24 cellular contexts compared by ENCODE assay signal in genomic region chr2:221494556-221494955, GRCh38.
DNase-seq lines count a peak whose midpoint lies in the region; ATAC-seq, FAIRE-seq and TF ChIP-seq lines count a peak whose summit lies in the region.
"Had no signal": no experiment of that assay in that cellular context is flagged by ENCODE, and none has a peak within 500 bp of the region (broad histone marks: within the 10 kb centered on the region; RNA-seq: fewer than 3 reads in every experiment).

No MANE protein-coding gene starts in this region.

- H3K36me3 ChIP-seq in endothelial cell of umbilical vein (ENCODE audit: control insufficient read depth in 2 of 2, extremely low read depth in 1 of 2, insufficient read depth in 2 of 2, low read length in 2 of 2): peaks cover 0 to 2% of the 10 kb centered on the region in 2 experiments
- H3K36me3 ChIP-seq: brain microvascular endothelial cell, tibial artery had no signal

- no peak overlapping the region for H3K27ac ChIP-seq in endothelial cell of umbilical vein (ENCODE audit: insufficient read depth, low read depth, low read length)
- H3K27ac ChIP-seq: brain microvascular endothelial cell, tibial artery had no signal

- H3K4me2 ChIP-seq in endothelial cell of umbilical vein (ENCODE audit: insufficient read depth, low read length): no peak overlapping the region
- H3K4me2 ChIP-seq: smooth muscle cell had no signal

- dilution Hi-C loops in endothelial cell of umbilical vein (cut with MboI; ENCODE audit: extremely low pct_ligation_motif_present, low sequenced_read_pairs): no loop called here

- H2AFZ ChIP-seq in endothelial cell of umbilical vein (ENCODE audit: low read depth, low read length): no peak overlapping the region

- POLR2A ChIA-PET in endothelial cell of umbilical vein (lab: Charles Lee): no interaction called here

- peak; percentile 16 for DNase-seq in GM03348 (ENCODE audit: low spot score)
- DNase-seq in NCI-H460 (ENCODE audit: extremely low read depth, low read depth): peak; percentile 36
- no peak for DNase-seq in endothelial cell of umbilical vein (ENCODE audit: low read depth, low spot score)
- DNase-seq in renal cortical epithelial cell (ENCODE audit: low read depth): peak; percentile 11
- no peak for DNase-seq in stimulated activated naive CD4-positive, alpha-beta T cell treated with Interleukin-2 at 50 U/mL for 16 hours (lab: John Stamatoyannopoulos, UW)
- DNase-seq in RCC 7860 (ENCODE audit: low spot score): no peak
- DNase-seq: activated CD4-positive, alpha-beta T cell treated with anti-CD3 and anti-CD28 coated beads, Interleukin-2, amount 10 ng/mL, durations not matched to agents 24 days and 14 days; activated effector memory CD4-positive, alpha-beta T cell treated with Interleukin-2 at 50 U/mL for 16 hours; activated naive CD8-positive, alpha-beta T cell treated with anti-CD3 and anti-CD28 coated beads, Interleukin-2, amount 50 U/mL, for 24 hours; brain microvascular endothelial cell; CD4-positive, alpha-beta memory T cell; HCEC 1CT; Kasumi-1; mesenchymal stem cell; NCI-H2107; NCI-H524 treated with DMSO at 0.1 percent for 48 hours; SHP77 treated with DMSO at 0.1 percent for 48 hours; stimulated activated CD4-positive, alpha-beta T cell treated with anti-CD3 and anti-CD28 coated beads, Interleukin-4, amount 100 ng/mL, for 1 hour; T-cell; tibial artery had no signal

- no peaks in the 10 kb centered on the region for H3K27me3 ChIP-seq in endothelial cell of umbilical vein (ENCODE audit: control insufficient read depth in 2 of 2, insufficient read depth in 2 of 2, low read length in 2 of 2)
- H3K27me3 ChIP-seq: brain microvascular endothelial cell, tibial artery had no signal

- TF ChIP-seq CTCF in endothelial cell of umbilical vein (IDR thresholded peaks at IDR 0.05; ENCODE audit: extremely low read depth in 1 of 2, insufficient read depth in 1 of 2, low read depth in 1 of 2, low read length in 2 of 2): no peak

- ATAC-seq in GM21528 (IDR thresholded peaks at IDR 0.05; ENCODE audit: low FRiP score, unreplicated experiment): no peak
- ATAC-seq: activated naive CD8-positive, alpha-beta T cell treated with anti-CD3 and anti-CD28 coated beads, Interleukin-2, amount 50 U/mL, for 24 hours; natural killer cell treated with Interleukin-12 subunit alpha and Interleukin-12 subunit beta and Interleukin-15 and Interleukin-18, amount 100 ng/mL, for 72 hours; T-cell had no signal

- intact Hi-C loops in endothelial cell of umbilical vein (cut with micrococcal nuclease): no loop called here

- no peak overlapping the region for H3K9ac ChIP-seq in endothelial cell of umbilical vein (replicated peaks; ENCODE audit: extremely low read depth, insufficient read depth, low read length)

- CTCF ChIA-PET in endothelial cell of umbilical vein (lab: Charles Lee): interaction anchor here (1.0 to 1.4 kb wide), 6 partner anchors 10 to 54 kb away, joined by 3 to 4 read pairs (median 3); no protein-coding TSS in a partner anchor

- no peaks in the 10 kb centered on the region for H4K20me1 ChIP-seq in endothelial cell of umbilical vein (replicated peaks; ENCODE audit: control insufficient read depth, extremely low read depth, insufficient read depth, low read length)

- H3K4me3 ChIP-seq in endothelial cell of umbilical vein (replicated peaks in 1 of 3; ENCODE audit: insufficient read depth in 1 of 3, low read depth in 1 of 3, low read length in 3 of 3): no peak overlapping the region
- H3K4me3 ChIP-seq: smooth muscle cell, tibial artery had no signal

- no peaks in the 10 kb centered on the region for H3K9me1 ChIP-seq in endothelial cell of umbilical vein (replicated peaks; ENCODE audit: control insufficient read depth, extremely low read depth, insufficient read depth, low read length)

- no peaks in the 10 kb centered on the region for H3K79me2 ChIP-seq in endothelial cell of umbilical vein (ENCODE audit: control insufficient read depth, insufficient read depth, low read length)

- H3K9me3 ChIP-seq in endothelial cell of umbilical vein (replicated peaks; ENCODE audit: control insufficient read depth, insufficient read depth, low read length): no peaks in the 10 kb centered on the region
- H3K9me3 ChIP-seq: tibial artery had no signal

- peaks cover 3% of the 10 kb centered on the region for H3K4me1 ChIP-seq in endothelial cell of umbilical vein (ENCODE audit: control insufficient read depth, extremely low read depth, insufficient read depth, low read length)
- H3K4me1 ChIP-seq: tibial artery had no signal

- no peak for TF ChIP-seq POLR2A in endothelial cell of umbilical vein (IDR thresholded peaks at IDR 0.05; ENCODE audit: low read depth, low read length)

- FAIRE-seq in endothelial cell of umbilical vein (lab: Jason Lieb, UNC): peak; percentile 37
- FAIRE-seq in RCC 7860 (lab: Jason Lieb, UNC): no peak
- FAIRE-seq: islet of Langerhans had no signal

- no TSS peak for BruUV-seq in endothelial cell of umbilical vein (replicated peaks; lab: Mats Ljungman, UMichigan)

TF ChIP-seq in endothelial cell of umbilical vein, 7 proteins besides CTCF, POLR2A, EP300 and RAD21:
- TF ChIP-seq EZH2 (IDR thresholded peaks at IDR 0.05; ENCODE audit: borderline replicate concordance, low read depth, low read length, severe bottlenecking) (no peak), FOS (IDR thresholded peaks at IDR 0.05; ENCODE audit: borderline replicate concordance, insufficient read depth, low read length) (no peak), POLR2AphosphoS5 (IDR thresholded peaks at IDR 0.05; ENCODE audit: insufficient read depth, low read depth, low read length) (no peak), JUN (IDR thresholded peaks at IDR 0.05; ENCODE audit: borderline replicate concordance, insufficient read depth, insufficient read length, low read depth) (no peak), GATA2 (IDR thresholded peaks at IDR 0.05; ENCODE audit: insufficient read depth, insufficient read length, low read depth, low read length) (peak; percentile 30), MYC (IDR thresholded peaks at IDR 0.05; ENCODE audit: low read depth, low read length) (no peak)
- TF ChIP-seq, protein P1, sequence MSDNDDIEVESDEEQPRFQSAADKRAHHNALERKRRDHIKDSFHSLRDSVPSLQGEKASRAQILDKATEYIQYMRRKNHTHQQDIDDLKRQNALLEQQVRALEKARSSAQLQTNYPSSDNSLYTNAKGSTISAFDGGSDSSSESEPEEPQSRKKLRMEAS (IDR thresholded peaks at IDR 0.05; ENCODE audit: insufficient read depth, insufficient read length): no peak

Comparison
In these comparisons a context has a peak if more than half of its experiments do, and no peak if none do; other contexts are left out.
1. DNase-seq: peak in GM03348 (single experiment), NCI-H460 (single experiment) and renal cortical epithelial cell (single experiment); none in endothelial cell of umbilical vein (single experiment), stimulated activated naive CD4-positive, alpha-beta T cell treated with Interleukin-2 at 50 U/mL for 16 hours (single experiment) and RCC 7860 (single experiment).